Comparison of ENCODE assay signal across 8 cellular contexts in the genomic region with DNA sequence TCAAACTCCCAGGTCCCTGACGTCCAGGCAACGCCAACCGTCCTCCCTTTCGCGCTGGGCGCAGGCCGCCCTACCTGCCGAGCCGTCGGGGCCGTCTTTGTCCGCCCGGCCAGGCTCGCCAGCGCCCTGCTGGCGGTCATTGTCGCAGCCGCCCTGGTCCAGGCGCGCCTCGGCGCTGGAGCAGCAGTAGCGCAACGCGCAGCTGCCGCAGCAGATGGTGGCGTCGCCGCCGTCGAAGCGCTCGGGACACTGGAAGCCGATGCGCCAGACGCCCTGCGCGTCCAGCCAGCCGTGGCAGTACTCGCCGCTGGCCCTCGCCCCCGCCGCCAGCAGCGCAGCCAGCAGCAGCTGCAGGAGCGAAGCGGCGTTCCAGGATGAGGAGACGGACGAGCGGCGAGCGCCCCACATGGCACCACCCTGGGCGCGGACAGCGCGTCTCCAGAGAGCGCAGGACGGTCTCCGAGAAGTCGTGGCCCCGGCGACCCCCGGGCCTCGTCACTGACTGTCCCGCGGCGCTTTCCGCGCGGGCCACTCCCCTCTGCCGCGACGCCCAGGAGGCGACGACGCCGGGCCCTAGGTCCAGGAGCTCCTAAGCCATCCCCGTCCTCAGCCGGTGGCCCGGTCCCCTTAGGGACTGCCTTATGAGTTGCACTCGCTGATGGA. TPM values are rescaled to one million over a fixed set of nuclear protein-coding genes. Genes with fewer than 3 reads are reported as not detected.
A peak's percentile ranks its signal among the peaks of the same experiment; 100 is the strongest.
DNase-seq lines count a peak whose midpoint lies in the region; ATAC-seq and TF ChIP-seq lines count a peak whose summit lies in the region.

No MANE protein-coding gene starts in this region.

- peak overlapping the region in 1 of 2 donors; percentile 16 for H3K4me3 ChIP-seq in cardiac fibroblast (replicated peaks in 1 of 2; ENCODE audit: low read depth in 2 of 2, low read length in 2 of 2)
- H3K4me3 ChIP-seq in mucosa of descending colon: no peak overlapping the region
- H3K4me3 ChIP-seq in transverse colon: peak overlapping the region in 2 of 4 donors; percentile 44 to 54

- H3K36me3 ChIP-seq in mucosa of descending colon (ENCODE audit: low read depth) (no peaks in the 10 kb centered on the region), transverse colon (no peaks in the 10 kb centered on the region)

- no peak for TF ChIP-seq CTCF in cardiac fibroblast (IDR thresholded peaks at IDR 0.05; ENCODE audit: low read depth, low read length)
- no peak for TF ChIP-seq CTCF in mucosa of descending colon (IDR thresholded peaks at IDR 0.05)
- no peak for TF ChIP-seq CTCF in transverse colon (IDR thresholded peaks at IDR 0.05)

- in situ Hi-C loops in transverse colon (cut with MboI; ENCODE audit: low pct_ligation_motif_present in 1 of 4, low pct_unique_long_range_greater_than_20kb in 1 of 4, low sequenced_read_pairs in 3 of 4): no loop called here

- ATAC-seq in mucosa of descending colon: peak; percentile 34

- no peak for TF ChIP-seq EP300 in transverse colon (IDR thresholded peaks at IDR 0.05; ENCODE audit: low read depth)

- no peak for TF ChIP-seq POLR2A in transverse colon (IDR thresholded peaks at IDR 0.05)

- intact Hi-C loops in mucosa of descending colon (cut with DNase I, micrococcal nuclease) (no loop called here), transverse colon (cut with DNase I; ENCODE audit: low total_unique reads) (no loop called here)

- H3K9me3 ChIP-seq in mucosa of descending colon: no peaks in the 10 kb centered on the region
- H3K9me3 ChIP-seq in transverse colon: no peaks in the 10 kb centered on the region

- WGBS in transverse colon (ENCODE audit: low coverage in 1 of 2), 2 donors: 24% methylated on average over 51 of the region's 82 CpGs; no CpG with 5 or more reads in 1 of the 2 donors

- H3K27ac ChIP-seq in transverse colon: no peak overlapping the region

- peaks cover 71% of the 10 kb centered on the region for H3K27me3 ChIP-seq in transverse colon

- H3K4me1 ChIP-seq in mucosa of descending colon (ENCODE audit: low read depth): peaks cover 9% of the 10 kb centered on the region
- peaks cover 0 to 21% (median 13%) of the 10 kb centered on the region in 4 donors for H3K4me1 ChIP-seq in transverse colon

- DNase-seq in COLO668 (lab: John Stamatoyannopoulos, UW; ENCODE audit: unreplicated experiment): peak; percentile 98
- DNase-seq in NCI-H1930 (lab: John Stamatoyannopoulos, UW): peak; percentile 53 to 62
- DNase-seq in cardiac fibroblast (ENCODE audit: low read depth in 2 of 2): peak; percentile 19 to 26
- no peak for DNase-seq in mucosa of descending colon
- DNase-seq in transverse colon: no peak
- no peak for DNase-seq in HuH-7 (ENCODE audit: low spot score)
- DNase-seq in UCSD-AML1 (lab: John Stamatoyannopoulos, UW; ENCODE audit: unreplicated experiment): no peak
- DNase-seq in hepatic stellate cell (ENCODE audit: low spot score): no peak

RNA-seq across cellular contexts. Expression of a gene that starts 1.1 kb away (rescaled TPM):
- total RNA-seq in mucosa of descending colon (under 1 TPM; 0.26 to 0.43 (median 0.32) TPM), transverse colon (not detected)

Comparison
In these comparisons a context has a peak if more than half of its experiments do, and no peak if none do; other contexts are left out.
1. DNase-seq: peak in COLO668 (single experiment), NCI-H1930 (2 of 2) and cardiac fibroblast (2 of 2); none in mucosa of descending colon (0 of 3), transverse colon (single experiment), HuH-7 (single experiment), UCSD-AML1 (single experiment) and hepatic stellate cell (single experiment).